ENCODE assay signal across 15 cellular contexts in genomic region chr14:104536942-104537612, GRCh38. TPM values are rescaled to one million over a fixed set of nuclear protein-coding genes. Genes with fewer than 3 reads are reported as not detected.
DNase-seq lines count a peak whose midpoint lies in the region; ATAC-seq, FAIRE-seq and TF ChIP-seq lines count a peak whose summit lies in the region.
"Had no signal": no experiment of that assay in that cellular context is flagged by ENCODE, and none has a peak within 500 bp of the region (broad histone marks: within the 10 kb centered on the region; RNA-seq: fewer than 3 reads in every experiment).

No MANE protein-coding gene starts in this region.

- POLR2A ChIA-PET in activated naive CD8-positive, alpha-beta T cell treated with anti-CD3 and anti-CD28 coated beads, Interleukin-2, amount 10 ng/mL, durations not matched to agents 7 days and 5 days (lab: Charles Lee), result no interaction called here

- no peak for TF ChIP-seq CTCF in coronary artery (IDR thresholded peaks at IDR 0.05)

- peaks cover 11% of the 10 kb centered on the region for H3K27me3 ChIP-seq in adipocyte (replicated peaks; ENCODE audit: control insufficient read depth, insufficient read depth, low read length)

- H3K36me3 ChIP-seq in adipocyte (ENCODE audit: control insufficient read depth, insufficient read depth, low read length, severe bottlenecking), result no peaks in the 10 kb centered on the region
- H3K36me3 ChIP-seq: esophagus muscularis mucosa, pancreas, tibial artery had no signal

- no peaks in the 10 kb centered on the region for H3K36me3 Mint-ChIP-seq in activated naive CD8-positive, alpha-beta T cell treated with anti-CD3 and anti-CD28 coated beads, Interleukin-2, amount 10 ng/mL, durations not matched to agents 7 days and 5 days
- no peaks in the 10 kb centered on the region for H3K36me3 Mint-ChIP-seq in activated naive CD8-positive, alpha-beta T cell treated with anti-CD3 and anti-CD28 coated beads for 36 hours

- no peaks in the 10 kb centered on the region for H3K4me1 ChIP-seq in adipocyte (ENCODE audit: control insufficient read depth, insufficient read depth, low read length)
- H3K4me1 ChIP-seq: esophagus muscularis mucosa, pancreas, tibial artery had no signal

- H3K9ac ChIP-seq in adipocyte (ENCODE audit: low read length), result no peak overlapping the region

- peaks cover 2% of the 10 kb centered on the region for H3K9me3 Mint-ChIP-seq in activated naive CD8-positive, alpha-beta T cell treated with anti-CD3 and anti-CD28 coated beads, Interleukin-2, amount 10 ng/mL, durations not matched to agents 7 days and 5 days
- peaks cover 2% of the 10 kb centered on the region for H3K9me3 Mint-ChIP-seq in activated naive CD8-positive, alpha-beta T cell treated with anti-CD3 and anti-CD28 coated beads for 36 hours

- no peaks in the 10 kb centered on the region for H3K9me3 ChIP-seq in adipocyte (ENCODE audit: control insufficient read depth, low read length)
- H3K9me3 ChIP-seq: pancreas, tibial artery had no signal

- H3K27ac Mint-ChIP-seq in activated naive CD8-positive, alpha-beta T cell treated with anti-CD3 and anti-CD28 coated beads, Interleukin-2, amount 10 ng/mL, durations not matched to agents 7 days and 5 days, result no peak overlapping the region
- no peak overlapping the region for H3K27ac Mint-ChIP-seq in activated naive CD8-positive, alpha-beta T cell treated with anti-CD3 and anti-CD28 coated beads for 36 hours

- H3K4me1 Mint-ChIP-seq in activated naive CD8-positive, alpha-beta T cell treated with anti-CD3 and anti-CD28 coated beads, Interleukin-2, amount 10 ng/mL, durations not matched to agents 7 days and 5 days, result peaks cover 2% of the 10 kb centered on the region
- H3K4me1 Mint-ChIP-seq in activated naive CD8-positive, alpha-beta T cell treated with anti-CD3 and anti-CD28 coated beads for 36 hours, result peaks cover 2% of the 10 kb centered on the region

- peaks cover 8% of the 10 kb centered on the region for H3K27me3 Mint-ChIP-seq in activated naive CD8-positive, alpha-beta T cell treated with anti-CD3 and anti-CD28 coated beads, Interleukin-2, amount 10 ng/mL, durations not matched to agents 7 days and 5 days
- H3K27me3 Mint-ChIP-seq in activated naive CD8-positive, alpha-beta T cell treated with anti-CD3 and anti-CD28 coated beads for 36 hours, result peaks cover 13% of the 10 kb centered on the region

- no peak for ATAC-seq in activated naive CD8-positive, alpha-beta T cell treated with anti-CD3 and anti-CD28 coated beads, Interleukin-2, amount 10 ng/mL, durations not matched to agents 7 days and 5 days (ENCODE audit: low read depth)
- ATAC-seq: left colon had no signal

- peak; percentile 2 for DNase-seq in activated naive CD8-positive, alpha-beta T cell treated with anti-CD3 and anti-CD28 coated beads, Interleukin-2, amount 10 ng/mL, durations not matched to agents 7 days and 5 days
- no peak for DNase-seq in activated naive CD8-positive, alpha-beta T cell treated with anti-CD3 and anti-CD28 coated beads for 36 hours
- DNase-seq in adipocyte (ENCODE audit: low read depth) (peak; percentile 17), iris pigment epithelial cell (ENCODE audit: low read depth) (peak; percentile 75), urothelium cell line (ENCODE audit: low spot score) (peak; percentile 84), substantia nigra (lab: John Stamatoyannopoulos, UW) (no peak), GM12892 (ENCODE audit: insufficient read length) (no peak), coronary artery (ENCODE audit: low spot score) (no peak)
- DNase-seq: activated CD8-positive, alpha-beta memory T cell treated with anti-CD3 and anti-CD28 coated beads, Interleukin-2, amount 50 U/mL, for 4 hours; left colon; NCI-H187; T-helper 9 cell had no signal

- no peak overlapping the region for H3K27ac ChIP-seq in substantia nigra (ENCODE audit: low read depth, low read length, poor library complexity, severe bottlenecking)
- H3K27ac ChIP-seq in coronary artery, result no peak overlapping the region
- H3K27ac ChIP-seq: esophagus muscularis mucosa, pancreas, tibial artery had no signal

- H3K4me3 Mint-ChIP-seq in activated naive CD8-positive, alpha-beta T cell treated with anti-CD3 and anti-CD28 coated beads, Interleukin-2, amount 10 ng/mL, durations not matched to agents 7 days and 5 days, result no peak overlapping the region
- no peak overlapping the region for H3K4me3 Mint-ChIP-seq in activated naive CD8-positive, alpha-beta T cell treated with anti-CD3 and anti-CD28 coated beads for 36 hours

- no peak for TF ChIP-seq POLR2A in GM12892 (IDR thresholded peaks at IDR 0.05; ENCODE audit: low read depth, low read length)

- H3K4me3 ChIP-seq in adipocyte (ENCODE audit: low read length) (no peak overlapping the region), coronary artery (no peak overlapping the region)
- H3K4me3 ChIP-seq: esophagus muscularis mucosa, pancreas, tibial artery had no signal

- FAIRE-seq in urothelium cell line (lab: Jason Lieb, UNC) (no peak), GM12892 (lab: Jason Lieb, UNC) (no peak)
- FAIRE-seq: pancreas had no signal

RNA-seq across cellular contexts. Expression of gene C14orf180, which starts 42.5 kb away (rescaled TPM):
- not detected for total RNA-seq in activated naive CD8-positive, alpha-beta T cell treated with anti-CD3 and anti-CD28 coated beads, Interleukin-2, amount 10 ng/mL, durations not matched to agents 7 days and 5 days
- not detected for total RNA-seq in activated naive CD8-positive, alpha-beta T cell treated with anti-CD3 and anti-CD28 coated beads for 36 hours
- not detected for polyA plus RNA-seq in GM12892 (2012; ENCODE audit: missing spikeins)

Comparison
In these comparisons a context has a peak if more than half of its experiments do, and no peak if none do; other contexts are left out.
1. DNase-seq: peak in activated naive CD8-positive, alpha-beta T cell treated with anti-CD3 and anti-CD28 coated beads, Interleukin-2, amount 10 ng/mL, durations not matched to agents 7 days and 5 days (single experiment), adipocyte (single experiment), iris pigment epithelial cell (single experiment) and urothelium cell line (single experiment); none in activated naive CD8-positive, alpha-beta T cell treated with anti-CD3 and anti-CD28 coated beads for 36 hours (single experiment), substantia nigra (0 of 49), GM12892 (single experiment) and coronary artery (single experiment).